Comparison of ENCODE assay signal across 20 cellular contexts in the genomic region with DNA sequence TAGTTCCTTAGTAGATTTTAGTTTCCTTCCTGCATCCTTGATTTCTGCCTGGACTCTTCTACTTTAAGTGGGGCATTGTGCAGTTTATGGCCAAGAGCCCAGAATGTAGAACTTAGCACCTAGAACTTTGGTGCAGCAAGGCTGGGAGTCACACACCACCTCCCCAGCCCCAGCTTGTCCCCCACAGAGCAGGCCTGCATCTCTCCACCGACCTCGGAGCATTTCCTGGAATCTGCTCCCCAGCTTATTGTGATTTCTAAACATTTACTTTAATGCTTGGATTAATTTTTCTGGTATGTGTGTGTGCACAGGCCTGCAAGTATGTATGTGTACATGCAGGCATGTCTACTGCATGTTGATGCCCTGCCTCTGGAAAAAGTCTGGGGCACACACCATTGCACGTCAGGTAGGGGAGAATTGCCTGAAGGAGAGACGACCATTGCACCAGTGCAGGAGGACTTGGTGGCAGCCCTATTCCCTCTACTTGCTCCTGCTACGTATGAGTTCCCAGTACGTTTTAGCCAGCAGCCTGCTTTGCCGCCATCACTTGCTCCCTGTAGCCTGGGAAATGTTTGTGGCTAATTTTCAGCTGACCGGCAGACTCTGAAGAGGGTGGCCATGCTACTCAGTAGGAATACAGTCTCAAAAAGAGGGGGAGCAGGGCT.
A peak's percentile ranks its signal among the peaks of the same experiment; 100 is the strongest.
DNase-seq lines count a peak whose midpoint lies in the region; ATAC-seq and TF ChIP-seq lines count a peak whose summit lies in the region.
"Had no signal": no experiment of that assay in that cellular context is flagged by ENCODE, and none has a peak within 500 bp of the region (broad histone marks: within the 10 kb centered on the region; RNA-seq: fewer than 3 reads in every experiment).

No MANE protein-coding gene starts in this region.

- H3K4me2 ChIP-seq in neuronal stem cell (ENCODE audit: insufficient read depth, low read length, poor library complexity, severe bottlenecking), result no peak overlapping the region
- H3K4me2 ChIP-seq: A549 had no signal

- intact Hi-C loops in cardiac septum (cut with DNase I) (loop anchor here (10.0 kb wide), 3 partner anchors 506 to 1186 kb away; no protein-coding TSS in a partner anchor), heart right ventricle (cut with DNase I) (loop anchor here in 8 of 10 donors (5.0 to 10.0 kb wide), 8 partner anchors 414 to 1116 kb away; no protein-coding TSS in a partner anchor), posterior vena cava (cut with DNase I) (loop anchor here (10.0 kb wide), 1 partner anchor 414 kb away; no protein-coding TSS in a partner anchor)

- H3K14ac ChIP-seq in neuronal stem cell (ENCODE audit: low read length), result no peak overlapping the region

- H2BK15ac ChIP-seq in neuronal stem cell (ENCODE audit: low read length), result no peak overlapping the region

- H3K27me3 ChIP-seq in heart right ventricle (peaks cover 0 to 4% (median 0%) of the 10 kb centered on the region in 7 donors), neuronal stem cell (ENCODE audit: control insufficient read depth in 3 of 3, insufficient read depth in 3 of 3, low read depth in 1 of 3, low read length in 3 of 3) (no peaks in the 10 kb centered on the region)

- no peaks in the 10 kb centered on the region for H3K36me3 ChIP-seq in heart right ventricle
- H3K36me3 ChIP-seq in neuronal stem cell (replicated peaks in 1 of 2; ENCODE audit: control insufficient read depth in 2 of 2, insufficient read depth in 2 of 2, low read length in 2 of 2), result no peaks in the 10 kb centered on the region
- H3K36me3 ChIP-seq: HAP-1 had no signal

- no peak overlapping the region for H3K4me3 ChIP-seq in heart right ventricle
- H3K4me3 ChIP-seq in choroid plexus epithelial cell (ENCODE audit: low read depth, low read length), result no peak overlapping the region
- no peak overlapping the region for H3K4me3 ChIP-seq in neuronal stem cell (ENCODE audit: low read length in 2 of 2)
- H3K4me3 ChIP-seq: A549, HAP-1 had no signal

- peak overlapping the region; percentile 13 for H3K9ac ChIP-seq in neuronal stem cell (ENCODE audit: low read depth, low read length, poor library complexity)

- DNase-seq in cardiac septum (ENCODE audit: low spot score), result peak; percentile 74
- DNase-seq in heart right ventricle, result no peak
- peak; percentile 60 for DNase-seq in choroid plexus epithelial cell (ENCODE audit: low read depth)
- DNase-seq in iris pigment epithelial cell (ENCODE audit: low read depth), result peak; percentile 42
- DNase-seq in neuronal stem cell (ENCODE audit: low spot score), result no peak
- DNase-seq in posterior vena cava (ENCODE audit: low spot score), result no peak
- DNase-seq: 8988T; ACHN; C1 segment of cervical spinal cord; Calu3; CD4-positive, alpha-beta memory T cell; COR-L47; DMS53; DMS79 treated with DMSO at 0.1 percent for 48 hours; GF-D8; GOT3; HFFc6 had no signal

- no peak for ATAC-seq in heart right ventricle
- ATAC-seq in GM19328 (IDR thresholded peaks at IDR 0.05; ENCODE audit: unreplicated experiment), result no peak
- ATAC-seq: A549 had no signal

- H3K18ac ChIP-seq in neuronal stem cell (ENCODE audit: low read length), result no peak overlapping the region

- H3K9me3 ChIP-seq in heart right ventricle (no peaks in the 10 kb centered on the region), neuronal stem cell (replicated peaks in 1 of 2; ENCODE audit: control insufficient read depth in 2 of 2, insufficient read depth in 1 of 2, low read depth in 1 of 2, low read length in 2 of 2) (peaks cover 0 to 5% of the 10 kb centered on the region in 2 donors)
- H3K9me3 ChIP-seq: A549, HAP-1 had no signal

- no peak overlapping the region for H2BK12ac ChIP-seq in neuronal stem cell (ENCODE audit: low read length)

- H4K91ac ChIP-seq in neuronal stem cell (ENCODE audit: low read depth, low read length, poor library complexity), result no peak overlapping the region

- H3K27ac ChIP-seq in heart right ventricle (no peak overlapping the region), neuronal stem cell (replicated peaks; ENCODE audit: low read length) (no peak overlapping the region)
- H3K27ac ChIP-seq: A549 had no signal

- no peak overlapping the region for H3K23ac ChIP-seq in neuronal stem cell (ENCODE audit: low read depth, low read length, poor library complexity)

- H3K79me1 ChIP-seq in neuronal stem cell (ENCODE audit: low read depth, low read length), result no peaks in the 10 kb centered on the region

- H4K8ac ChIP-seq in neuronal stem cell (ENCODE audit: low read depth, low read length), result no peak overlapping the region

- no peak overlapping the region for H3K4ac ChIP-seq in neuronal stem cell (ENCODE audit: low read length)

- 83 to 88% methylated on average over 8 of the region's 8 CpGs for WGBS in heart right ventricle, 2 donors
- WGBS in neuronal stem cell (ENCODE audit: extremely low coverage in 2 of 2, insufficient read length in 2 of 2, insufficient replicate concordance in 1 of 2), 2 donors, result no CpG with 5 or more reads among the region's 8 CpGs

- peaks cover 0 to 41% (median 18%) of the 10 kb centered on the region in 9 donors for H3K4me1 ChIP-seq in heart right ventricle
- H3K4me1 ChIP-seq in neuronal stem cell (ENCODE audit: control insufficient read depth in 2 of 2, insufficient read depth in 1 of 2, low read depth in 1 of 2, low read length in 2 of 2), result peaks cover 2 to 4% of the 10 kb centered on the region in 2 donors
- H3K4me1 ChIP-seq: HAP-1 had no signal

- H2AK5ac ChIP-seq in neuronal stem cell (ENCODE audit: low read depth, low read length), result no peak overlapping the region

- H2BK120ac ChIP-seq in neuronal stem cell (ENCODE audit: low read depth, low read length), result no peak overlapping the region

- TF ChIP-seq CTCF in heart right ventricle (IDR thresholded peaks at IDR 0.05) (no peak), choroid plexus epithelial cell (conservative IDR thresholded peaks at IDR 0.05; ENCODE audit: low read depth, low read length) (no peak)

- H2AFZ ChIP-seq in neuronal stem cell (ENCODE audit: low read length), result peak overlapping the region; percentile 10

- H2BK5ac ChIP-seq in neuronal stem cell (ENCODE audit: low read length), result no peak overlapping the region

Comparison
In these comparisons a context has a peak if more than half of its experiments do, and no peak if none do; other contexts are left out.
1. DNase-seq: peak in cardiac septum (single experiment), choroid plexus epithelial cell (single experiment) and iris pigment epithelial cell (single experiment); none in heart right ventricle (0 of 2), neuronal stem cell (single experiment) and posterior vena cava (single experiment).